ENCODE assay signal across 2 cellular contexts in genomic region chr4:59685626-59686025, GRCh38.
TF ChIP-seq lines count a peak whose summit lies in the region.

No MANE protein-coding gene starts in this region.

TF ChIP-seq in liver, 16 proteins besides CTCF, POLR2A, EP300 and RAD21 (continued from another document):
- peak; percentile 42 for TF ChIP-seq REST (IDR thresholded peaks at IDR 0.05)
- TF ChIP-seq JUND (IDR thresholded peaks at IDR 0.05), result no peak
TF ChIP-seq in liver: peak in this region for 2.

TF ChIP-seq in HepG2, 621 proteins besides CTCF, POLR2A, EP300 and RAD21 (continued from another document):
- TF ChIP-seq MYPOP (CRISPR knock-in tag; IDR thresholded peaks at IDR 0.05) (no peak), NFE2L1 (CRISPR knock-in tag; IDR thresholded peaks at IDR 0.05; ENCODE audit: borderline replicate concordance) (no peak), NCOA2 (CRISPR knock-in tag; IDR thresholded peaks at IDR 0.05) (no peak), GLMP (CRISPR knock-in tag; IDR thresholded peaks at IDR 0.05; ENCODE audit: borderline replicate concordance) (no peak), JDP2 (CRISPR knock-in tag; IDR thresholded peaks at IDR 0.05; ENCODE audit: borderline replicate concordance) (no peak), SALL2 (CRISPR knock-in tag; IDR thresholded peaks at IDR 0.05) (no peak), GABPA (IDR thresholded peaks at IDR 0.05; ENCODE audit: low read depth, low read length) (no peak), GABPA (CRISPR knock-in tag; IDR thresholded peaks at IDR 0.05; ENCODE audit: low read depth) (no peak), YEATS2 (CRISPR knock-in tag; IDR thresholded peaks at IDR 0.05; ENCODE audit: borderline replicate concordance) (no peak), ZNF431 (CRISPR knock-in tag; IDR thresholded peaks at IDR 0.05; ENCODE audit: borderline replicate concordance, low read depth) (no peak), CREB3 (CRISPR knock-in tag; IDR thresholded peaks at IDR 0.05) (no peak), KLF11 (CRISPR knock-in tag; IDR thresholded peaks at IDR 0.05) (no peak)
